8 cellular contexts compared by ENCODE assay signal in genomic region chr20:35207950-35208611, GRCh38. TPM values are rescaled to one million over a fixed set of nuclear protein-coding genes. Genes with fewer than 3 reads are reported as not detected.
DNase-seq lines count a peak whose midpoint lies in the region; ATAC-seq and TF ChIP-seq lines count a peak whose summit lies in the region.

No MANE protein-coding gene starts in this region.

- no peaks in the 10 kb centered on the region for H3K27me3 ChIP-seq in mesenchymal stem cell (ENCODE audit: control insufficient read depth in 1 of 2, insufficient read depth in 1 of 2, low read length in 2 of 2)

- no peaks in the 10 kb centered on the region for H3K4me1 Mint-ChIP-seq in HFFc6 (ENCODE audit: low read depth)
- H3K4me1 Mint-ChIP-seq in effector memory CD8-positive, alpha-beta T cell (ENCODE audit: low read depth in 2 of 2): no peaks in the 10 kb centered on the region

- WGBS in mesenchymal stem cell: 41% methylated on average over 8 of the region's 8 CpGs

- H3K79me1 ChIP-seq in mesenchymal stem cell (replicated peaks; ENCODE audit: low read length, poor library complexity, severe bottlenecking): no peaks in the 10 kb centered on the region

- no peak overlapping the region for H3K27ac Mint-ChIP-seq in HFFc6
- no peak overlapping the region for H3K27ac Mint-ChIP-seq in effector memory CD8-positive, alpha-beta T cell

- H2BK120ac ChIP-seq in mesenchymal stem cell (ENCODE audit: low read depth, low read length): no peak overlapping the region

- H3K36me3 ChIP-seq in mesenchymal stem cell (ENCODE audit: control insufficient read depth in 1 of 2, insufficient read depth in 2 of 2, low read depth in 1 of 2, low read length in 2 of 2): no peaks in the 10 kb centered on the region

- H3K4me1 ChIP-seq in mesenchymal stem cell (ENCODE audit: control insufficient read depth, insufficient read depth, low read depth, low read length): no peaks in the 10 kb centered on the region

- ATAC-seq in effector memory CD8-positive, alpha-beta T cell (replicated peaks): peak; percentile 96
- no peak for ATAC-seq in GM19397 (IDR thresholded peaks at IDR 0.05; ENCODE audit: unreplicated experiment)

- peak overlapping the region in 1 of 2 experiments; percentile 35 for H3K4ac ChIP-seq in mesenchymal stem cell (ENCODE audit: low read depth in 1 of 2, low read length in 2 of 2)

- peaks cover 1% of the 10 kb centered on the region for H3K27me3 Mint-ChIP-seq in HFFc6 (ENCODE audit: insufficient read depth)
- H3K27me3 Mint-ChIP-seq in effector memory CD8-positive, alpha-beta T cell: no peaks in the 10 kb centered on the region

- H3K4me3 ChIP-seq in mesenchymal stem cell (ENCODE audit: insufficient read depth in 1 of 2, low read depth in 1 of 2, low read length in 2 of 2): peak overlapping the region in 1 of 2 experiments; percentile 49

- no peaks in the 10 kb centered on the region for H3K9me3 ChIP-seq in mesenchymal stem cell (ENCODE audit: control insufficient read depth, low read length)

- H3K4me3 Mint-ChIP-seq in HFFc6: no peak overlapping the region
- no peak overlapping the region for H3K4me3 Mint-ChIP-seq in effector memory CD8-positive, alpha-beta T cell

- peak overlapping the region; percentile 61 for H3K9ac ChIP-seq in mesenchymal stem cell (ENCODE audit: low read length)

- peak overlapping the region; percentile 19 for H4K8ac ChIP-seq in mesenchymal stem cell (ENCODE audit: low read length)

- peak overlapping the region; percentile 69 for H2AFZ ChIP-seq in mesenchymal stem cell (ENCODE audit: low read depth, low read length)

- H3K4me2 ChIP-seq in mesenchymal stem cell (ENCODE audit: low read length, poor library complexity, severe bottlenecking): peak overlapping the region; percentile 14

- no peak overlapping the region for H2AK5ac ChIP-seq in mesenchymal stem cell (ENCODE audit: low read length, severe bottlenecking)

- no peaks in the 10 kb centered on the region for H3K36me3 Mint-ChIP-seq in HFFc6 (ENCODE audit: low read depth)
- no peaks in the 10 kb centered on the region for H3K36me3 Mint-ChIP-seq in effector memory CD8-positive, alpha-beta T cell (ENCODE audit: insufficient read depth)

- H3K18ac ChIP-seq in mesenchymal stem cell (ENCODE audit: low read depth in 1 of 2, low read length in 2 of 2): no peak overlapping the region

- H3K23ac ChIP-seq in mesenchymal stem cell (ENCODE audit: low read length in 2 of 2): peak overlapping the region in 1 of 2 experiments; percentile 23

- peak overlapping the region; percentile 61 for H3K27ac ChIP-seq in mesenchymal stem cell (ENCODE audit: low read length, poor library complexity, severe bottlenecking)

- peak overlapping the region in 1 of 2 experiments; percentile 23 for H2BK12ac ChIP-seq in mesenchymal stem cell (ENCODE audit: low read length in 2 of 2)

- no peak overlapping the region for H3K14ac ChIP-seq in mesenchymal stem cell (ENCODE audit: low read length in 2 of 2)

- no peak overlapping the region for H2BK15ac ChIP-seq in mesenchymal stem cell (ENCODE audit: low read depth, poor library complexity, severe bottlenecking)

- H2BK5ac ChIP-seq in mesenchymal stem cell (ENCODE audit: low read depth, low read length, poor library complexity, severe bottlenecking): no peak overlapping the region

- peak; percentile 91 for TF ChIP-seq CTCF in HFFc6 (IDR thresholded peaks at IDR 0.05)

- peak; percentile 73 to 74 for DNase-seq in AML-193 (lab: John Stamatoyannopoulos, UW)
- DNase-seq in HFFc6: peak; percentile 69
- DNase-seq in NCI-H82 treated with DMSO at 0.1 percent for 48 hours (lab: John Stamatoyannopoulos, UW; ENCODE audit: unreplicated experiment): peak; percentile 83
- peak; percentile 59 to 60 for DNase-seq in activated CD8-positive, alpha-beta memory T cell treated with anti-CD3 and anti-CD28 coated beads for 1 hour (ENCODE audit: extremely low read depth in 1 of 2, low read depth in 1 of 2)
- peak; percentile 79 to 86 (median 80) for DNase-seq in effector memory CD8-positive, alpha-beta T cell
- peak; percentile 81 for DNase-seq in mesenchymal stem cell
- peak; percentile 49 to 78 (median 70) for DNase-seq in stimulated activated CD4-positive, alpha-beta T cell treated with anti-CD3 and anti-CD28 coated beads, TNF-alpha, amount 100 ng/mL, for 48 hours (ENCODE audit: low read depth in 3 of 3)

- H3K9me3 Mint-ChIP-seq in HFFc6: no peaks in the 10 kb centered on the region
- no peaks in the 10 kb centered on the region for H3K9me3 Mint-ChIP-seq in effector memory CD8-positive, alpha-beta T cell

- no peak overlapping the region for H4K91ac ChIP-seq in mesenchymal stem cell (ENCODE audit: low read length)

RNA-seq across cellular contexts. Expression of gene MMP24, which starts 18.4 kb away (rescaled TPM):
- total RNA-seq in HFFc6 (2021; fragmentation: NEBNext Ultra II Directional; extraction: Animal tissue kit (Norgen Biotek cat#: 25700)): 1 to 10 TPM in 1 of 6 experiments, under 1 TPM in 5; 0.48 to 1.2 (median 0.65) TPM
- polyA plus RNA-seq in mesenchymal stem cell (2013, experiment 1 of 2): 0.01 TPM
- polyA plus RNA-seq in mesenchymal stem cell (2013, experiment 2 of 2): 0.01 TPM

RNA-seq across cellular contexts. Expression of gene PROCR, which starts 36.2 kb away (rescaled TPM):
- 10 to 100 TPM; 21.0 to 29.6 (median 23.4) TPM for total RNA-seq in HFFc6 (2021; fragmentation: NEBNext Ultra II Directional; extraction: Animal tissue kit (Norgen Biotek cat#: 25700))
- polyA plus RNA-seq in mesenchymal stem cell (2013, experiment 1 of 2): 44.9 TPM
- 46.0 TPM for polyA plus RNA-seq in mesenchymal stem cell (2013, experiment 2 of 2)
